Comparison of ENCODE assay signal across 3 cellular contexts in genomic region chr17:30310562-30310961, GRCh38.
A peak's percentile ranks its signal among the peaks of the same experiment; 100 is the strongest.
TF ChIP-seq lines count a peak whose summit lies in the region.

No MANE protein-coding gene starts in this region.

TF ChIP-seq in HepG2, 621 proteins besides CTCF, POLR2A, EP300 and RAD21:
- TF ChIP-seq PLRG1 (conservative IDR thresholded peaks at IDR 0.05): no peak
- peak; percentile 54 for TF ChIP-seq ZNF629 (CRISPR knock-in tag; conservative IDR thresholded peaks at IDR 0.05)
- TF ChIP-seq ZMYM3 (CRISPR knock-in tag; IDR thresholded peaks at IDR 0.05): no peak

TF ChIP-seq in A549, 52 proteins besides CTCF, POLR2A, EP300 and RAD21:
- TF ChIP-seq, protein P1, sequence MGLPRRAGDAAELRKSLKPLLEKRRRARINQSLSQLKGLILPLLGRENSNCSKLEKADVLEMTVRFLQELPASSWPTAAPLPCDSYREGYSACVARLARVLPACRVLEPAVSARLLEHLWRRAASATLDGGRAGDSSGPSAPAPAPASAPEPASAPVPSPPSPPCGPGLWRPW (IDR thresholded peaks at IDR 0.05): no peak
- TF ChIP-seq HEYL (CRISPR knock-in tag; IDR thresholded peaks at IDR 0.05) (no peak), FOSB (CRISPR knock-in tag; IDR thresholded peaks at IDR 0.05) (no peak), ZC3H11A (IDR thresholded peaks at IDR 0.05) (no peak), CBX8 (IDR thresholded peaks at IDR 0.05) (no peak), BHLHE40 (IDR thresholded peaks at IDR 0.05; ENCODE audit: low read depth, low read length) (no peak), JUNB (IDR thresholded peaks at IDR 0.05) (no peak), POLR2AphosphoS2 (conservative IDR thresholded peaks at IDR 0.05; ENCODE audit: low read length) (no peak), ZFP36 (IDR thresholded peaks at IDR 0.05; ENCODE audit: borderline replicate concordance, partially characterized antibody) (no peak), FOXS1 (CRISPR knock-in tag; IDR thresholded peaks at IDR 0.05) (no peak), HOXA7 (CRISPR knock-in tag; IDR thresholded peaks at IDR 0.05) (no peak), E2F6 (IDR thresholded peaks at IDR 0.05; ENCODE audit: borderline replicate concordance, low read depth) (no peak), JUN (IDR thresholded peaks at IDR 0.05) (no peak)

TF ChIP-seq in K562, 482 proteins besides CTCF, POLR2A, EP300 and RAD21:
- peak; percentile 81 for TF ChIP-seq BCOR (IDR thresholded peaks at IDR 0.05)
- TF ChIP-seq ZZZ3 (IDR thresholded peaks at IDR 0.05): no peak
- TF ChIP-seq ADNP (tag; IDR thresholded peaks at IDR 0.05): peak; percentile 35; the same call in 1 of the 2 replicates
- TF ChIP-seq HDAC2 (IDR thresholded peaks at IDR 0.05): peak; percentile 38; the same call in 1 of the 2 replicates
- peak; percentile 91 for TF ChIP-seq RBM25 (IDR thresholded peaks at IDR 0.05; ENCODE audit: low read depth, low read length, severe bottlenecking)
- no peak for TF ChIP-seq TAF7 (tag; IDR thresholded peaks at IDR 0.05)
